In genomic region chr13:41971848-41972247, GRCh38 we compare ENCODE assay signal across 1 cellular context.
TF ChIP-seq lines count a peak whose summit lies in the region.

No MANE protein-coding gene starts in this region.

TF ChIP-seq in H1, 55 proteins besides CTCF, POLR2A, EP300 and RAD21:
- no peak for TF ChIP-seq MAX (IDR thresholded peaks at IDR 0.05)
- TF ChIP-seq SIN3A (conservative IDR thresholded peaks at IDR 0.05 in 1 of 2, IDR thresholded peaks at IDR 0.05 in 1 of 2; ENCODE audit: low read depth in 1 of 2, low read length in 2 of 2): no peak
- TF ChIP-seq CTBP2 (IDR thresholded peaks at IDR 0.05; ENCODE audit: borderline replicate concordance, insufficient read depth, insufficient read length, low read length): no peak
- no peak for TF ChIP-seq TEAD4 (IDR thresholded peaks at IDR 0.05; ENCODE audit: low read depth, low read length)
- TF ChIP-seq, protein P1, sequence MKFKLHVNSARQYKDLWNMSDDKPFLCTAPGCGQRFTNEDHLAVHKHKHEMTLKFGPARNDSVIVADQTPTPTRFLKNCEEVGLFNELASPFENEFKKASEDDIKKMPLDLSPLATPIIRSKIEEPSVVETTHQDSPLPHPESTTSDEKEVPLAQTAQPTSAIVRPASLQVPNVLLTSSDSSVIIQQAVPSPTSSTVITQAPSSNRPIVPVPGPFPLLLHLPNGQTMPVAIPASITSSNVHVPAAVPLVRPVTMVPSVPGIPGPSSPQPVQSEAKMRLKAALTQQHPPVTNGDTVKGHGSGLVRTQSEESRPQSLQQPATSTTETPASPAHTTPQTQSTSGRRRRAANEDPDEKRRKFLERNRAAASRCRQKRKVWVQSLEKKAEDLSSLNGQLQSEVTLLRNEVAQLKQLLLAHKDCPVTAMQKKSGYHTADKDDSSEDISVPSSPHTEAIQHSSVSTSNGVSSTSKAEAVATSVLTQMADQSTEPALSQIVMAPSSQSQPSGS (IDR thresholded peaks at IDR 0.05; ENCODE audit: low read length): no peak
- no peak for TF ChIP-seq YY1 (IDR thresholded peaks at IDR 0.05; ENCODE audit: low read depth, low read length)
- TF ChIP-seq RXRA (IDR thresholded peaks at IDR 0.05; ENCODE audit: insufficient read depth, low read depth, low read length): no peak
- TF ChIP-seq BACH1 (IDR thresholded peaks at IDR 0.05; ENCODE audit: low read length): no peak
- TF ChIP-seq CBX8 (IDR thresholded peaks at IDR 0.05; ENCODE audit: borderline replicate concordance, low read depth, low read length): no peak
- TF ChIP-seq MAFK (IDR thresholded peaks at IDR 0.05; ENCODE audit: low read depth, low read length): no peak
- TF ChIP-seq TAF7 (optimal IDR thresholded peaks at IDR 0.05; ENCODE audit: borderline replicate concordance, low read depth, low read length): no peak
- no peak for TF ChIP-seq BRCA1 (IDR thresholded peaks at IDR 0.05; ENCODE audit: low read depth, low read length)
TF ChIP-seq in H1: peak in this region for 0.
